ENCODE assay signal across 4 cellular contexts in the genomic region with DNA sequence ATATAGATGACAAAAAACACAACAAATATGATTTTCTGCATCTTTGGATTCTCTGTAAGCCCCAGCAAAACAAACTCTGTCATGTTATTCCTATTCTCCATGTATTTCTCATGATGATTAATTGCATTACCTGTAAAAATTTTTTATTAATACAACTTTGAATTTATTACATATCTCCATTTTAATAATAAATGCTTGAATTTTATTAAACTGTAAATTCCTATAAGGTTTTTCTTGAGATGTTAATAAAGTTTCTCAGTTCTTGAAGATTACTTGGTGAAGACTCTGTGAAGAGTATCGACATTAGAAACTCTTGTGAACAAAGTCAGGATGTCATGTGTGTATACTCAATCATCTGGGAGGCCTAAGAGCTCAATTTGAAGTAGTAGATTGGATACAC.
"Had no signal": no experiment of that assay in that cellular context is flagged by ENCODE, and none has a peak within 500 bp of the region (broad histone marks: within the 10 kb centered on the region; RNA-seq: fewer than 3 reads in every experiment).

A gene (minus strand): TSS at position 101 of the 400 bp plus-strand sequence. CDS start 0 bp downstream, at position 101.

- ATAC-seq: GM23338, HCT116 had no signal

- FAIRE-seq: H1, H54 had no signal
